11 cellular contexts compared by ENCODE assay signal in genomic region chr1:2583331-2583791, GRCh38. TPM values are rescaled to one million over a fixed set of nuclear protein-coding genes. Genes with fewer than 3 reads are reported as not detected.
DNase-seq lines count a peak whose midpoint lies in the region; ATAC-seq and TF ChIP-seq lines count a peak whose summit lies in the region.
"Had no signal": no experiment of that assay in that cellular context is flagged by ENCODE, and none has a peak within 500 bp of the region (broad histone marks: within the 10 kb centered on the region; RNA-seq: fewer than 3 reads in every experiment).

No MANE protein-coding gene starts in this region.

- H3K9me3 ChIP-seq in HUES48 (ENCODE audit: control insufficient read depth, insufficient read depth, low read length) = no peaks in the 10 kb centered on the region
- no peaks in the 10 kb centered on the region for H3K9me3 ChIP-seq in parathyroid adenoma (ENCODE audit: control insufficient read depth, low read length)
- no peaks in the 10 kb centered on the region for H3K9me3 ChIP-seq in OCI-LY7 (ENCODE audit: low read length)

- H3K27me3 ChIP-seq in HUES48 (ENCODE audit: control insufficient read depth, insufficient read depth, low read length) (no peaks in the 10 kb centered on the region), parathyroid adenoma (ENCODE audit: control insufficient read depth, insufficient read depth, low read length) (no peaks in the 10 kb centered on the region)

- H3K27me3 Mint-ChIP-seq in activated CD4-positive, alpha-beta T cell treated with anti-CD3 and anti-CD28 coated beads for 36 hours = no peaks in the 10 kb centered on the region

- TF ChIP-seq CTCF in parathyroid adenoma (IDR thresholded peaks at IDR 0.05) (no peak), OCI-LY7 (conservative IDR thresholded peaks at IDR 0.05; ENCODE audit: low read length) (no peak)

- peak overlapping the region; percentile 68 for H3K4me2 ChIP-seq in parathyroid adenoma (ENCODE audit: low read length)
- no peak overlapping the region for H3K4me2 ChIP-seq in OCI-LY7 (ENCODE audit: low read length)

- H3K4me1 Mint-ChIP-seq in activated CD4-positive, alpha-beta T cell treated with anti-CD3 and anti-CD28 coated beads for 36 hours = peaks cover 69% of the 10 kb centered on the region

- peaks cover 16% of the 10 kb centered on the region for H3K36me3 Mint-ChIP-seq in activated CD4-positive, alpha-beta T cell treated with anti-CD3 and anti-CD28 coated beads for 36 hours (ENCODE audit: low read depth)

- CTCF ChIA-PET in activated CD4-positive, alpha-beta T cell treated with anti-CD3 and anti-CD28 coated beads for 36 hours (lab: Charles Lee) = interaction anchor here (1.9 to 5.3 kb wide), 3 partner anchors 21 to 35 kb away, joined by 4 to 25 read pairs (median 7); partner anchors contain the start of gene TNFRSF14
- CTCF ChIA-PET in OCI-LY7 (lab: Charles Lee; ENCODE audit: unreplicated experiment) = no interaction called here

- no peaks in the 10 kb centered on the region for H3K9me2 ChIP-seq in OCI-LY7 (ENCODE audit: insufficient read depth, low read length)

- H3K4me3 ChIP-seq in HUES48 (ENCODE audit: low read depth, low read length) = no peak overlapping the region
- H3K4me3 ChIP-seq in parathyroid adenoma (ENCODE audit: low read depth, low read length) = peak overlapping the region; percentile 34
- no peak overlapping the region for H3K4me3 ChIP-seq in OCI-LY7 (ENCODE audit: low read depth, low read length, poor library complexity, severe bottlenecking)

- H3K9ac ChIP-seq in HUES48 (ENCODE audit: low read depth, low read length) = no peak overlapping the region
- H3K9ac ChIP-seq in parathyroid adenoma = no peak overlapping the region

- no peaks in the 10 kb centered on the region for H4K20me1 ChIP-seq in OCI-LY7 (ENCODE audit: insufficient read depth, low read length)

- 0 out of 2 replicates have a peak, but pooled peaks cover 13% of the 10 kb centered on the region for H3K4me1 ChIP-seq in HUES48 (ENCODE audit: control insufficient read depth, insufficient read depth, low read length)
- peaks cover 12% of the 10 kb centered on the region for H3K4me1 ChIP-seq in parathyroid adenoma
- peaks cover 58% of the 10 kb centered on the region for H3K4me1 ChIP-seq in OCI-LY7 (ENCODE audit: insufficient read depth, low read length, poor library complexity, severe bottlenecking)

- H3K27ac ChIP-seq in HUES48 (ENCODE audit: low read depth, low read length) = peak overlapping the region; percentile 34
- peak overlapping the region; percentile 8 for H3K27ac ChIP-seq in caudate nucleus (ENCODE audit: low read depth, low read length)
- peak overlapping the region; percentile 90 for H3K27ac ChIP-seq in parathyroid adenoma
- H3K27ac ChIP-seq in OCI-LY7 (ENCODE audit: low read depth, low read length, poor library complexity, severe bottlenecking) = no peak overlapping the region

- no peaks in the 10 kb centered on the region for H3K9me3 Mint-ChIP-seq in activated CD4-positive, alpha-beta T cell treated with anti-CD3 and anti-CD28 coated beads for 36 hours (ENCODE audit: low read depth)

- POLR2A ChIA-PET in activated CD4-positive, alpha-beta T cell treated with anti-CD3 and anti-CD28 coated beads for 36 hours (lab: Charles Lee) = interaction anchor here (0.6 to 4.0 kb wide), 4 partner anchors 27 to 801 kb away, joined by 3 to 23 read pairs (median 5); partner anchors contain the start of gene TNFRSF14
- POLR2A ChIA-PET in OCI-LY7 (lab: Charles Lee) = interaction anchor here (1.1 to 3.2 kb wide), 2 partner anchors 28 to 36 kb away, joined by 4 to 15 read pairs; partner anchors contain the start of gene TNFRSF14

- peak; percentile 9 for ATAC-seq in activated CD4-positive, alpha-beta T cell treated with anti-CD3 and anti-CD28 coated beads for 36 hours
- ATAC-seq in GM19328 (IDR thresholded peaks at IDR 0.05; ENCODE audit: unreplicated experiment) (no peak), HG02623 (IDR thresholded peaks at IDR 0.05; ENCODE audit: unreplicated experiment) (no peak)
- ATAC-seq: left lobe of liver had no signal

- H2AFZ ChIP-seq in parathyroid adenoma (peak overlapping the region; percentile 69), OCI-LY7 (ENCODE audit: low read length) (no peak overlapping the region)

- intact Hi-C loops in activated CD4-positive, alpha-beta T cell treated with anti-CD3 and anti-CD28 coated beads for 36 hours (cut with DNase I, micrococcal nuclease) = loop anchor here in 1 of 2 experiments (5.0 to 10.0 kb wide), 3 partner anchors 291 to 536 kb away; no protein-coding TSS in a partner anchor
- intact Hi-C loops in OCI-LY7 (cut with micrococcal nuclease; ENCODE audit: unreplicated experiment) = no loop called here

- BruUV-seq in OCI-LY7 (replicated peaks; lab: Mats Ljungman, UMichigan) = no TSS peak

- H3K79me2 ChIP-seq in parathyroid adenoma (no peaks in the 10 kb centered on the region), OCI-LY7 (ENCODE audit: insufficient read depth, low read depth, low read length) (no peaks in the 10 kb centered on the region)

- H3K36me3 ChIP-seq in HUES48 (ENCODE audit: control insufficient read depth, insufficient read depth, low read length) (no peaks in the 10 kb centered on the region), parathyroid adenoma (ENCODE audit: control insufficient read depth, insufficient read depth, low read length) (no peaks in the 10 kb centered on the region), OCI-LY7 (ENCODE audit: insufficient read depth, low read length) (no peaks in the 10 kb centered on the region)

- H3K4me3 Mint-ChIP-seq in activated CD4-positive, alpha-beta T cell treated with anti-CD3 and anti-CD28 coated beads for 36 hours = peak overlapping the region; percentile 82

- H3K27ac Mint-ChIP-seq in activated CD4-positive, alpha-beta T cell treated with anti-CD3 and anti-CD28 coated beads for 36 hours = peak overlapping the region; percentile 88

- DNase-seq in activated CD4-positive, alpha-beta T cell treated with anti-CD3 and anti-CD28 coated beads for 36 hours = peak; percentile 65
- no peak for DNase-seq in activated CD4-positive, alpha-beta T cell treated with anti-CD3 and anti-CD28 coated beads, Interleukin-2, amount 50 U/mL, for 1 hour
- DNase-seq in caudate nucleus (lab: John Stamatoyannopoulos, UW) = no peak
- DNase-seq in OCI-LY7 (ENCODE audit: low spot score) = no peak
- DNase-seq: NCI-H1694 had no signal

RNA-seq across cellular contexts. Expression of gene PRXL2B, which starts 3.2 kb away (rescaled TPM):
- 10 to 100 TPM; 23.7 to 36.8 TPM for total RNA-seq in activated CD4-positive, alpha-beta T cell treated with anti-CD3 and anti-CD28 coated beads for 36 hours
- total RNA-seq in OCI-LY7 (2014; rRNA removed; shearing (Covaris generic)) = 7.0 and 10.4 TPM in 2 replicates
- total RNA-seq in OCI-LY7 (2022) = 4.8 and 5.2 TPM in 2 replicates

RNA-seq across cellular contexts. Expression of gene TNFRSF14, which starts 27.2 kb away (rescaled TPM):
- 100 to 1,000 TPM; 135 to 145 TPM for total RNA-seq in activated CD4-positive, alpha-beta T cell treated with anti-CD3 and anti-CD28 coated beads for 36 hours
- 15.0 and 18.5 TPM in 2 replicates for total RNA-seq in OCI-LY7 (2014; rRNA removed; shearing (Covaris generic))
- total RNA-seq in OCI-LY7 (2022) = 15.7 and 18.9 TPM in 2 replicates

RNA-seq across cellular contexts. Expression of gene MMEL1, which starts 49.5 kb away (rescaled TPM):
- 1 to 10 TPM in 1 of 2 experiments, under 1 TPM in 1; 0.97 to 1.4 TPM for total RNA-seq in activated CD4-positive, alpha-beta T cell treated with anti-CD3 and anti-CD28 coated beads for 36 hours
- total RNA-seq in OCI-LY7 (2014; rRNA removed; shearing (Covaris generic)) = not detected in 2 replicates
- total RNA-seq in OCI-LY7 (2022) = not detected in 2 replicates
- total RNA-seq: left lobe of liver had no signal

RNA-seq across cellular contexts. Expression of gene HES5, which starts 53.3 kb away (rescaled TPM):
- total RNA-seq in activated CD4-positive, alpha-beta T cell treated with anti-CD3 and anti-CD28 coated beads for 36 hours = under 1 TPM in 1 of 2 experiments, not detected in 1; 0.14 TPM
- total RNA-seq in OCI-LY7 (2014; rRNA removed; shearing (Covaris generic)) = not detected in 2 replicates
- total RNA-seq in OCI-LY7 (2022) = not detected in 2 replicates
- total RNA-seq: T-helper 1 cell treated with Interleukin-12 subunit alpha and Interleukin-12 subunit beta and Interleukin-4 antibody, amounts not matched to agents 30 ng/mL and 1 ng/mL, for 36 hours had no signal

RNA-seq across cellular contexts. Expression of gene PANK4, which starts 57.0 kb away (rescaled TPM):
- 10 to 100 TPM; 32.4 to 39.2 TPM for total RNA-seq in activated CD4-positive, alpha-beta T cell treated with anti-CD3 and anti-CD28 coated beads for 36 hours
- total RNA-seq in OCI-LY7 (2014; rRNA removed; shearing (Covaris generic)) = 43.6 and 55.9 TPM in 2 replicates
- total RNA-seq in OCI-LY7 (2022) = 49.1 and 53.9 TPM in 2 replicates

Comparison
In these comparisons a context has a peak if more than half of its experiments do, and no peak if none do; other contexts are left out.
1. RNA of gene TNFRSF14, which starts 27.2 kb away (total RNA-seq): 135 to 145 TPM in activated CD4-positive, alpha-beta T cell treated with anti-CD3 and anti-CD28 coated beads for 36 hours; 15.0 to 18.9 TPM in OCI-LY7; every median in the first group is over 4 times any median in the second.